ENCODE assay signal across 8 cellular contexts in the genomic region with DNA sequence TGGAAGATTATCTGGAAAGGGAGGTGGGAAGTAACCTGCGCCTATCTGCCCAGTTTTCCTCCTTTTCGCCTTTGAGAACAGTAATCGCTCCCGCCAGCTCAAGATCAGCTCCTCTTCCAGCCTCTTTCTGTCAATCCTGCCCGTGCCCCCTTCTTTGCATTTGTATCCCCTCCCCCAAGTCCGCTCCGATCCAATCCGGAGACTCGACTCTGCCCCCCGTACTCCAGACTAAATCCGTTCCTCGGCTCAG. TPM values are rescaled to one million over a fixed set of nuclear protein-coding genes. Genes with fewer than 3 reads are reported as not detected.
A peak's percentile ranks its signal among the peaks of the same experiment; 100 is the strongest.
DNase-seq lines count a peak whose midpoint lies in the region; ATAC-seq and TF ChIP-seq lines count a peak whose summit lies in the region.

No MANE protein-coding gene starts in this region.

- H3K4me1 ChIP-seq in body of pancreas = peaks cover 16% of the 10 kb centered on the region
- H3K4me1 ChIP-seq in mesendoderm (ENCODE audit: control insufficient read depth, low read depth, low read length) = peaks cover 5% of the 10 kb centered on the region
- peaks cover 15% of the 10 kb centered on the region for H3K4me1 ChIP-seq in vagina

- no peaks in the 10 kb centered on the region for H3K27me3 ChIP-seq in body of pancreas
- no peaks in the 10 kb centered on the region for H3K27me3 ChIP-seq in mesendoderm (ENCODE audit: insufficient read depth, low read length, poor library complexity)
- H3K27me3 ChIP-seq in vagina = no peaks in the 10 kb centered on the region

- peak overlapping the region; percentile 93 for H3K4me3 Mint-ChIP-seq in stimulated activated naive CD8-positive, alpha-beta T cell treated with anti-CD3 and anti-CD28 coated beads, Interleukin-15, Interleukin-2, amounts not matched to agents 100 ng/mL and 50 ng/mL, for 24 hours

- DNase-seq in stimulated activated naive CD8-positive, alpha-beta T cell treated with anti-CD3 and anti-CD28 coated beads, Interleukin-15, Interleukin-2, amounts not matched to agents 100 U/mL and 50 U/mL, for 24 hours = no peak
- DNase-seq in body of pancreas (no peak), mesendoderm (no peak), vagina (ENCODE audit: extremely low spot score in 2 of 2) (no peak), iPS-NIHi7 (ENCODE audit: extremely low spot score) (no peak)

- no peak overlapping the region for H2BK15ac ChIP-seq in mesendoderm (replicated peaks; ENCODE audit: low read depth)

- H3K79me2 ChIP-seq in mesendoderm (ENCODE audit: control insufficient read depth, insufficient read depth, low read length) = no peaks in the 10 kb centered on the region

- ATAC-seq in stimulated activated naive CD8-positive, alpha-beta T cell treated with anti-CD3 and anti-CD28 coated beads, Interleukin-15, Interleukin-2, amounts not matched to agents 100 U/mL and 50 U/mL, for 24 hours = no peak
- ATAC-seq in body of pancreas = no peak
- no peak for ATAC-seq in GM18870 (IDR thresholded peaks at IDR 0.05; ENCODE audit: unreplicated experiment)
- no peak for ATAC-seq in HG02588 (IDR thresholded peaks at IDR 0.05; ENCODE audit: unreplicated experiment)

- H3K9me3 ChIP-seq in body of pancreas (no peaks in the 10 kb centered on the region), vagina (no peaks in the 10 kb centered on the region)

- TF ChIP-seq CTCF in body of pancreas (IDR thresholded peaks at IDR 0.05) (no peak), vagina (IDR thresholded peaks at IDR 0.05) (no peak)

- 0 to 1% methylated on average over 12 of the region's 12 CpGs for WGBS in body of pancreas, 2 donors
- WGBS in mesendoderm (ENCODE audit: extremely low coverage, insufficient coverage, low lambda C conversion rate) = no CpG with 5 or more reads among the region's 12 CpGs

- no peak overlapping the region for H2AK5ac ChIP-seq in mesendoderm (ENCODE audit: low read length)

- no peak overlapping the region for H3K4ac ChIP-seq in mesendoderm (ENCODE audit: low read depth, low read length)

- no peaks in the 10 kb centered on the region for H3K27me3 Mint-ChIP-seq in stimulated activated naive CD8-positive, alpha-beta T cell treated with anti-CD3 and anti-CD28 coated beads, Interleukin-15, Interleukin-2, amounts not matched to agents 100 ng/mL and 50 ng/mL, for 24 hours

- H3K9me3 Mint-ChIP-seq in stimulated activated naive CD8-positive, alpha-beta T cell treated with anti-CD3 and anti-CD28 coated beads, Interleukin-15, Interleukin-2, amounts not matched to agents 100 ng/mL and 50 ng/mL, for 24 hours = no peaks in the 10 kb centered on the region

- intact Hi-C loops in body of pancreas (cut with DNase I) = no loop called here
- intact Hi-C loops in vagina (cut with DNase I) = no loop called here

- H3K79me1 ChIP-seq in mesendoderm (ENCODE audit: low read length) = no peaks in the 10 kb centered on the region

- H3K27ac ChIP-seq in body of pancreas (peak overlapping the region; percentile 92 to 100 (median 98)), mesendoderm (ENCODE audit: low read depth, low read length) (peak overlapping the region; percentile 89), vagina (peak overlapping the region; percentile 88)

- peak overlapping the region; percentile 89 for H2BK5ac ChIP-seq in mesendoderm (ENCODE audit: low read length)

- H3K4me2 ChIP-seq in mesendoderm (ENCODE audit: low read length) = peak overlapping the region; percentile 94

- H3K56ac ChIP-seq in mesendoderm (ENCODE audit: low read length) = peak overlapping the region; percentile 93

- H3K36me3 ChIP-seq in body of pancreas (replicated peaks in 1 of 2; ENCODE audit: insufficient read depth in 1 of 2, low read depth in 2 of 2) = no peaks in the 10 kb centered on the region
- H3K36me3 ChIP-seq in mesendoderm (ENCODE audit: control insufficient read depth, insufficient read depth, low read length) = no peaks in the 10 kb centered on the region
- no peaks in the 10 kb centered on the region for H3K36me3 ChIP-seq in vagina

- peak overlapping the region; percentile 34 to 56 for H3K4me3 ChIP-seq in body of pancreas
- peak overlapping the region; percentile 48 for H3K4me3 ChIP-seq in mesendoderm (ENCODE audit: low read length)
- peak overlapping the region; percentile 56 to 90 for H3K4me3 ChIP-seq in vagina

- H3K9ac ChIP-seq in mesendoderm (ENCODE audit: low read length) = peak overlapping the region; percentile 89

- no peak overlapping the region for H4K5ac ChIP-seq in mesendoderm (ENCODE audit: low read length)

- H4K8ac ChIP-seq in mesendoderm (ENCODE audit: low read depth, low read length) = no peak overlapping the region

- peak overlapping the region; percentile 77 for H3K18ac ChIP-seq in mesendoderm (ENCODE audit: low read length)

- peaks cover 24% of the 10 kb centered on the region for H3K36me3 Mint-ChIP-seq in stimulated activated naive CD8-positive, alpha-beta T cell treated with anti-CD3 and anti-CD28 coated beads, Interleukin-15, Interleukin-2, amounts not matched to agents 100 ng/mL and 50 ng/mL, for 24 hours (ENCODE audit: low read depth)

- TF ChIP-seq POLR2A in body of pancreas (IDR thresholded peaks at IDR 0.05) (peak in 2 of 3 donors; percentile 80 to 83), vagina (IDR thresholded peaks at IDR 0.05) (peak in 1 of 2 donors; percentile 67)

- H3K23ac ChIP-seq in mesendoderm (ENCODE audit: low read length) = no peak overlapping the region

- H3K27ac Mint-ChIP-seq in stimulated activated naive CD8-positive, alpha-beta T cell treated with anti-CD3 and anti-CD28 coated beads, Interleukin-15, Interleukin-2, amounts not matched to agents 100 ng/mL and 50 ng/mL, for 24 hours = peak overlapping the region; percentile 98

- H2BK120ac ChIP-seq in mesendoderm (ENCODE audit: low read depth, low read length) = no peak overlapping the region

- peaks cover 67% of the 10 kb centered on the region for H3K4me1 Mint-ChIP-seq in stimulated activated naive CD8-positive, alpha-beta T cell treated with anti-CD3 and anti-CD28 coated beads, Interleukin-15, Interleukin-2, amounts not matched to agents 100 ng/mL and 50 ng/mL, for 24 hours (ENCODE audit: low read depth)

RNA-seq across cellular contexts. Expression of a gene that starts 0.3 kb away (rescaled TPM):
- total RNA-seq in body of pancreas (10 to 100 TPM; 20.4 to 23.3 TPM), vagina (22.3 TPM)
- polyA plus RNA-seq in mesendoderm (2013, experiment 1 of 2) = 4.9 TPM
- 5.8 TPM for polyA plus RNA-seq in mesendoderm (2013, experiment 2 of 2)

RNA-seq across cellular contexts. Expression of a gene that starts 2.4 kb away (rescaled TPM):
- total RNA-seq in body of pancreas (1 to 10 TPM in 1 of 2 donors, not detected in 1; 5.9 TPM), vagina (11.0 TPM)
- 0.18 TPM for polyA plus RNA-seq in mesendoderm (2013, experiment 1 of 2)
- not detected for polyA plus RNA-seq in mesendoderm (2013, experiment 2 of 2)

RNA-seq across cellular contexts. Expression of a gene that starts 21.3 kb away (rescaled TPM):
- total RNA-seq in body of pancreas (10 to 100 TPM; 50.8 to 51.4 TPM), vagina (76.9 TPM)
- 89.3 TPM for polyA plus RNA-seq in mesendoderm (2013, experiment 1 of 2)
- polyA plus RNA-seq in mesendoderm (2013, experiment 2 of 2) = 85.4 TPM

RNA-seq across cellular contexts. Expression of a gene that starts 26.7 kb away (rescaled TPM):
- total RNA-seq in body of pancreas = 10 to 100 TPM; 18.7 to 42.2 TPM
- polyA plus RNA-seq in mesendoderm (2013, experiment 1 of 2) = 226 TPM
- polyA plus RNA-seq in mesendoderm (2013, experiment 2 of 2) = 225 TPM
- 72.7 TPM for total RNA-seq in vagina

RNA-seq across cellular contexts. Expression of a gene that starts 27.4 kb away (rescaled TPM):
- 1 to 10 TPM; 3.0 to 4.2 TPM for total RNA-seq in body of pancreas
- 8.2 TPM for polyA plus RNA-seq in mesendoderm (2013, experiment 1 of 2)
- 9.2 TPM for polyA plus RNA-seq in mesendoderm (2013, experiment 2 of 2)
- 2.2 TPM for total RNA-seq in vagina
